Comparison of ENCODE assay signal across 33 cellular contexts in genomic region chr6:106634565-106634964, GRCh38.
"Had no signal": no experiment of that assay in that cellular context is flagged by ENCODE, and none has a peak within 500 bp of the region (broad histone marks: within the 10 kb centered on the region; RNA-seq: fewer than 3 reads in every experiment).

No MANE protein-coding gene starts in this region.

- H3K36me3 ChIP-seq: ascending aorta, cardiac muscle cell, colonic mucosa, esophagus squamous epithelium, left ventricle myocardium inferior, pancreas, prostate gland, sigmoid colon, thoracic aorta, uterus had no signal

- H3K4me3 ChIP-seq: ascending aorta, cardiac muscle cell, colonic mucosa, esophagus squamous epithelium, left ventricle myocardium inferior, lung, pancreas, prostate gland, sigmoid colon, thoracic aorta, uterus had no signal

- H3K27me3 Mint-ChIP-seq: activated naive CD8-positive, alpha-beta T cell treated with anti-CD3 and anti-CD28 coated beads, Interleukin-2, amount 10 ng/mL, durations not matched to agents 7 days and 5 days; naive thymus-derived CD8-positive, alpha-beta T cell had no signal

- H3K27me3 ChIP-seq: ascending aorta, cardiac muscle cell, colonic mucosa, esophagus squamous epithelium, pancreas, sigmoid colon, uterus had no signal

- H3K9me3 ChIP-seq: ascending aorta, colonic mucosa, esophagus squamous epithelium, left ventricle myocardium inferior, pancreas, prostate gland, sigmoid colon, thoracic aorta, uterus had no signal

- H3K4me3 Mint-ChIP-seq: activated naive CD4-positive, alpha-beta T cell treated with anti-CD3 and anti-CD28 coated beads for 36 hours; activated naive CD8-positive, alpha-beta T cell treated with anti-CD3 and anti-CD28 coated beads, Interleukin-2, amount 10 ng/mL, durations not matched to agents 7 days and 5 days; brain; naive thymus-derived CD8-positive, alpha-beta T cell; neural crest cell had no signal

- DNase-seq: activated CD4-positive, alpha-beta T cell treated with anti-CD3 and anti-CD28 coated beads for 48 hours; activated CD4-positive, alpha-beta T cell treated with anti-CD3 and anti-CD28 coated beads, Interleukin-2, amount 50 U/mL, for 48 hours; activated CD8-positive, alpha-beta memory T cell treated with anti-CD3 and anti-CD28 coated beads for 24 hours; activated effector memory CD4-positive, alpha-beta T cell treated with anti-CD3 and anti-CD28 coated beads, Interleukin-2, amount 50 U/mL, for 16 hours; activated naive CD4-positive, alpha-beta T cell treated with anti-CD3 and anti-CD28 coated beads for 36 hours; activated naive CD8-positive, alpha-beta T cell treated with anti-CD3 and anti-CD28 coated beads, Interleukin-2, amount 10 ng/mL, durations not matched to agents 7 days and 5 days; cerebellar nuclear complex; colonic mucosa; effector CD8-positive, alpha-beta T cell; esophagus squamous epithelium; foreskin melanocyte; islet precursor cell; left ventricle myocardium inferior; naive thymus-derived CD8-positive, alpha-beta T cell; nucleus accumbens; pancreas; retina; sigmoid colon; small intestine; stimulated activated CD4-positive, alpha-beta T cell treated with anti-CD3 and anti-CD28 coated beads, Interleukin-1b, Interleukin-23, amount 100 ng/mL, for 48 hours; stimulated activated naive CD4-positive, alpha-beta T cell treated with Interleukin-2 at 50 U/mL for 16 hours; T-helper 1 cell; trophoblast cell; uterus had no signal

- H3K4me1 ChIP-seq: colonic mucosa, prostate gland, uterus had no signal

- H3K27ac ChIP-seq: ascending aorta, cardiac muscle cell, colonic mucosa, epithelial cell of prostate, esophagus squamous epithelium, left ventricle myocardium inferior, pancreas, prostate gland, sigmoid colon, thoracic aorta, uterus had no signal

- H3K27ac Mint-ChIP-seq: activated naive CD4-positive, alpha-beta T cell treated with anti-CD3 and anti-CD28 coated beads for 36 hours; activated naive CD8-positive, alpha-beta T cell treated with anti-CD3 and anti-CD28 coated beads, Interleukin-2, amount 10 ng/mL, durations not matched to agents 7 days and 5 days; brain had no signal

- H3K9me3 Mint-ChIP-seq: activated naive CD4-positive, alpha-beta T cell treated with anti-CD3 and anti-CD28 coated beads for 36 hours; activated naive CD8-positive, alpha-beta T cell treated with anti-CD3 and anti-CD28 coated beads, Interleukin-2, amount 10 ng/mL, durations not matched to agents 7 days and 5 days; brain; naive thymus-derived CD8-positive, alpha-beta T cell; neural crest cell had no signal

- ATAC-seq: activated CD4-positive, CD25-positive, alpha-beta regulatory T cell treated with anti-CD3 and anti-CD28 coated beads, Interleukin-2, amount 50 U/mL, for 24 hours; naive thymus-derived CD8-positive, alpha-beta T cell; pancreas had no signal
